In genomic region chr6:27867941-27868705, GRCh38 we compare ENCODE assay signal across 8 cellular contexts. TPM values are rescaled to one million over a fixed set of nuclear protein-coding genes. Genes with fewer than 3 reads are reported as not detected.
DNase-seq lines count a peak whose midpoint lies in the region; ATAC-seq and TF ChIP-seq lines count a peak whose summit lies in the region.

No MANE protein-coding gene starts in this region.

- peaks cover 52% of the 10 kb centered on the region for H3K36me3 Mint-ChIP-seq in Caco-2 (ENCODE audit: insufficient read depth, unreplicated experiment)
- H3K36me3 Mint-ChIP-seq in activated CD8-positive, alpha-beta T cell treated with anti-CD3 and anti-CD28 coated beads, Interleukin-2, amount 10 ng/mL, durations not matched to agents 7 days and 5 days (ENCODE audit: low read depth), result peaks cover 33% of the 10 kb centered on the region

- peaks cover 9% of the 10 kb centered on the region for H3K27me3 Mint-ChIP-seq in Caco-2 (ENCODE audit: insufficient read depth, unreplicated experiment)
- no peaks in the 10 kb centered on the region for H3K27me3 Mint-ChIP-seq in activated CD8-positive, alpha-beta T cell treated with anti-CD3 and anti-CD28 coated beads, Interleukin-2, amount 10 ng/mL, durations not matched to agents 7 days and 5 days (ENCODE audit: low read depth)

- H3K4me3 ChIP-seq in Caco-2 (ENCODE audit: low read depth, low read length), result peak overlapping the region; percentile 46
- no peak overlapping the region for H3K4me3 ChIP-seq in mucosa of stomach (ENCODE audit: low read length)

- DNase-seq in Caco-2 (no peak), posterior vena cava (ENCODE audit: low spot score) (no peak), medulla oblongata (ENCODE audit: extremely low spot score) (no peak)
- peak; percentile 35 for DNase-seq in activated CD8-positive, alpha-beta T cell treated with anti-CD3 and anti-CD28 coated beads, Interleukin-2, amount 10 ng/mL, durations not matched to agents 7 days and 5 days

- H3K27ac ChIP-seq in KOPT-K1 (ENCODE audit: low read depth, low read length, poor library complexity, severe bottlenecking), result peak overlapping the region; percentile 98

- POLR2A ChIA-PET in Caco-2 (lab: Charles Lee), result interaction anchor here (0.6 to 7.8 kb wide), 17 partner anchors 16 to 1744 kb away, joined by 3 to 620 read pairs (median 4); a partner anchor contains a TSS
- POLR2A ChIA-PET in activated CD8-positive, alpha-beta T cell treated with anti-CD3 and anti-CD28 coated beads, Interleukin-2, amount 10 ng/mL, durations not matched to agents 7 days and 5 days (lab: Charles Lee), result interaction anchor here (1.2 to 18.5 kb wide), 31 partner anchors 9 to 1841 kb away, joined by 3 to 2805 read pairs (median 53); a partner anchor contains a TSS

- H3K9me3 Mint-ChIP-seq in Caco-2 (ENCODE audit: unreplicated experiment), result peaks cover 7% of the 10 kb centered on the region
- H3K9me3 Mint-ChIP-seq in activated CD8-positive, alpha-beta T cell treated with anti-CD3 and anti-CD28 coated beads, Interleukin-2, amount 10 ng/mL, durations not matched to agents 7 days and 5 days (ENCODE audit: insufficient read depth), result no peaks in the 10 kb centered on the region

- H3K27me3 ChIP-seq in Caco-2 (replicated peaks; ENCODE audit: control insufficient read depth, insufficient read depth, low read length) (no peaks in the 10 kb centered on the region), mucosa of stomach (ENCODE audit: control insufficient read depth, insufficient read depth, low read length) (peaks cover 5% of the 10 kb centered on the region)

- H3K9me3 ChIP-seq in Caco-2 (no peaks in the 10 kb centered on the region), KOPT-K1 (ENCODE audit: insufficient read depth, low read length, poor library complexity, severe bottlenecking) (no peaks in the 10 kb centered on the region), mucosa of stomach (ENCODE audit: control insufficient read depth, low read length) (no peaks in the 10 kb centered on the region)

- CTCF ChIA-PET in Caco-2 (lab: Charles Lee), result interaction anchor here (1.5 to 1.8 kb wide), 2 partner anchors 27 to 1618 kb away, joined by 3 to 7 read pairs; a partner anchor contains a TSS
- CTCF ChIA-PET in activated CD8-positive, alpha-beta T cell treated with anti-CD3 and anti-CD28 coated beads, Interleukin-2, amount 10 ng/mL, durations not matched to agents 7 days and 5 days (lab: Charles Lee), result interaction anchor here (1.2 to 8.6 kb wide), 5 partner anchors 22 to 59 kb away, joined by 3 to 109 read pairs (median 19); a partner anchor contains a TSS

- H3K9ac ChIP-seq in mucosa of stomach (ENCODE audit: low read length), result peak overlapping the region; percentile 75

- no TSS peak for BruUV-seq in Caco-2 (replicated peaks; lab: Mats Ljungman, UMichigan)

- 0 out of 2 replicates have a peak, but pooled peaks cover 4% of the 10 kb centered on the region for H3K4me1 ChIP-seq in Caco-2
- H3K4me1 ChIP-seq in mucosa of stomach (ENCODE audit: control insufficient read depth, insufficient read depth, low read length), result peaks cover 31% of the 10 kb centered on the region

- no peak for ATAC-seq in activated CD8-positive, alpha-beta T cell treated with anti-CD3 and anti-CD28 coated beads, Interleukin-2, amount 10 ng/mL, durations not matched to agents 7 days and 5 days
- ATAC-seq in GM21367 (IDR thresholded peaks at IDR 0.05; ENCODE audit: unreplicated experiment), result no peak
- ATAC-seq in HG03439 (IDR thresholded peaks at IDR 0.05; ENCODE audit: unreplicated experiment), result no peak

- intact Hi-C loops in Caco-2 (cut with micrococcal nuclease; ENCODE audit: unreplicated experiment) (loop anchor here (1.0 to 5.0 kb wide), 3 partner anchors 22 to 1581 kb away; a partner anchor contains a TSS), posterior vena cava (cut with DNase I) (no loop called here)

- TF ChIP-seq CTCF in Caco-2 (IDR thresholded peaks at IDR 0.05; ENCODE audit: insufficient read depth in 1 of 2, low read depth in 1 of 2, low read length in 1 of 2, severe bottlenecking in 1 of 2, unreplicated experiment in 1 of 2), result no peak

- peak overlapping the region; percentile 76 for H3K4me3 Mint-ChIP-seq in Caco-2 (ENCODE audit: unreplicated experiment)
- H3K4me3 Mint-ChIP-seq in activated CD8-positive, alpha-beta T cell treated with anti-CD3 and anti-CD28 coated beads, Interleukin-2, amount 10 ng/mL, durations not matched to agents 7 days and 5 days, result peak overlapping the region; percentile 87

- H3K4me1 Mint-ChIP-seq in Caco-2 (ENCODE audit: low read depth, unreplicated experiment), result peaks cover 13% of the 10 kb centered on the region
- H3K4me1 Mint-ChIP-seq in activated CD8-positive, alpha-beta T cell treated with anti-CD3 and anti-CD28 coated beads, Interleukin-2, amount 10 ng/mL, durations not matched to agents 7 days and 5 days (ENCODE audit: low read depth), result peaks cover 66% of the 10 kb centered on the region

- peak overlapping the region; percentile 99 for H3K27ac Mint-ChIP-seq in Caco-2 (ENCODE audit: unreplicated experiment)
- peak overlapping the region; percentile 99 for H3K27ac Mint-ChIP-seq in activated CD8-positive, alpha-beta T cell treated with anti-CD3 and anti-CD28 coated beads, Interleukin-2, amount 10 ng/mL, durations not matched to agents 7 days and 5 days

- no peaks in the 10 kb centered on the region for H3K36me3 ChIP-seq in Caco-2 (ENCODE audit: control insufficient read depth, insufficient read depth, low read length)
- H3K36me3 ChIP-seq in KOPT-K1 (ENCODE audit: insufficient read depth, low read length), result no peaks in the 10 kb centered on the region
- no peaks in the 10 kb centered on the region for H3K36me3 ChIP-seq in mucosa of stomach (ENCODE audit: control insufficient read depth, insufficient read depth, low read length)

RNA-seq across cellular contexts. Expression of gene OR2B2, which starts 44.1 kb away (rescaled TPM):
- total RNA-seq in Caco-2 (2022), result not detected in 2 replicates
- not detected for total RNA-seq in activated CD8-positive, alpha-beta T cell treated with anti-CD3 and anti-CD28 coated beads, Interleukin-2, amount 10 ng/mL, durations not matched to agents 7 days and 5 days
- not detected for total RNA-seq in posterior vena cava
